Comparison of ENCODE assay signal across 1 cellular context in genomic region chr2:47862949-47863348, GRCh38.
TF ChIP-seq lines count a peak whose summit lies in the region.

No MANE protein-coding gene starts in this region.

TF ChIP-seq in GM12878, 131 proteins besides CTCF, POLR2A, EP300 and RAD21:
- TF ChIP-seq MLLT1 (IDR thresholded peaks at IDR 0.05), result 0 out of 2 replicates have a peak, but pooled peaks have one; percentile 20
- no peak for TF ChIP-seq CUX1 (IDR thresholded peaks at IDR 0.05; ENCODE audit: insufficient replicate concordance, low read depth, low read length)
